Comparison of ENCODE assay signal across 20 cellular contexts in genomic region chr12:130799051-130799450, GRCh38. TPM values are rescaled to one million over a fixed set of nuclear protein-coding genes. Genes with fewer than 3 reads are reported as not detected.
DNase-seq lines count a peak whose midpoint lies in the region; ATAC-seq, FAIRE-seq and TF ChIP-seq lines count a peak whose summit lies in the region.
"Had no signal": no experiment of that assay in that cellular context is flagged by ENCODE, and none has a peak within 500 bp of the region (broad histone marks: within the 10 kb centered on the region; RNA-seq: fewer than 3 reads in every experiment).

No MANE protein-coding gene starts in this region.

- no peak overlapping the region for H3K4me3 ChIP-seq in bronchial epithelial cell (ENCODE audit: low read depth, low read length)
- H3K4me3 ChIP-seq in iPS-15b (ENCODE audit: low read depth, low read length) = no peak overlapping the region
- no peak overlapping the region for H3K4me3 ChIP-seq in dorsolateral prefrontal cortex
- H3K4me3 ChIP-seq: SJCRH30 had no signal

- H3K27me3 ChIP-seq in bronchial epithelial cell (ENCODE audit: control insufficient read depth, insufficient read depth, low read length) = no peaks in the 10 kb centered on the region
- H3K27me3 ChIP-seq in iPS-15b (ENCODE audit: control insufficient read depth, insufficient read depth, low read length) = no peaks in the 10 kb centered on the region
- H3K27me3 ChIP-seq in dorsolateral prefrontal cortex = no peaks in the 10 kb centered on the region
- H3K27me3 ChIP-seq: SJCRH30 had no signal

- no peak for FAIRE-seq in bronchial epithelial cell (lab: Jason Lieb, UNC)
- FAIRE-seq: A204.1, GM19239 had no signal

- H3K36me3 ChIP-seq in bronchial epithelial cell (ENCODE audit: control insufficient read depth, insufficient read depth, low read length) (peaks cover 1% of the 10 kb centered on the region), iPS-15b (ENCODE audit: control insufficient read depth, insufficient read depth, low read length) (peaks cover 9% of the 10 kb centered on the region)

- TF ChIP-seq CTCF in bronchial epithelial cell (IDR thresholded peaks at IDR 0.05; ENCODE audit: insufficient read depth, low read length, severe bottlenecking) (no peak), dorsolateral prefrontal cortex (IDR thresholded peaks at IDR 0.05 in 54 of 56, conservative IDR thresholded peaks at IDR 0.05 in 2 of 56; ENCODE audit: low read depth in 1 of 56, partially characterized antibody in 56 of 56) (no peak)

- no peaks in the 10 kb centered on the region for H3K9me3 ChIP-seq in iPS-15b (ENCODE audit: control insufficient read depth, insufficient read depth, low read length)
- H3K9me3 ChIP-seq: SJCRH30 had no signal

- no peaks in the 10 kb centered on the region for H3K4me1 ChIP-seq in iPS-15b (ENCODE audit: control insufficient read depth, insufficient read depth, low read length)
- H3K4me1 ChIP-seq: SJCRH30 had no signal

- intact Hi-C loops in sciatic nerve (cut with DNase I) = no loop called here
- intact Hi-C loops in dorsolateral prefrontal cortex (cut with DNase I) = no loop called here

- H3K9ac ChIP-seq in iPS-15b (ENCODE audit: low read depth, low read length) = peak overlapping the region; percentile 24

- H3K27ac ChIP-seq in dorsolateral prefrontal cortex = no peak overlapping the region
- H3K27ac ChIP-seq: C4-2B, SJCRH30 had no signal

- peak; percentile 53 for DNase-seq in HCEC 1CT
- DNase-seq in RKO (ENCODE audit: low spot score) = peak; percentile 30
- peak; percentile 95 for DNase-seq in bronchial epithelial cell (ENCODE audit: low read depth)
- DNase-seq in sciatic nerve (ENCODE audit: low spot score) = no peak
- no peak for DNase-seq in dorsolateral prefrontal cortex
- no peak for DNase-seq in islet precursor cell
- DNase-seq: CD8-positive, alpha-beta memory T cell; GDM1; KBM-7; MM.1S; NCI-H1092; NCI-H1436; NCI-H1930; NCI-H2227 treated with DMSO at 0.1 percent for 48 hours; NCI-H510A; SJCRH30 had no signal

- no peak for ATAC-seq in sciatic nerve

RNA-seq across cellular contexts. Expression of gene STX2, which starts 40.0 kb away (rescaled TPM):
- total RNA-seq in bronchial epithelial cell (7.6 and 8.4 TPM in 2 replicates), sciatic nerve (35.0 TPM), dorsolateral prefrontal cortex (10 to 100 TPM in 119 of 120 experiments, 1 to 10 TPM in 1; 9.3 to 25.2 (median 17.9) TPM)

Comparison
In these comparisons a context has a peak if more than half of its experiments do, and no peak if none do; other contexts are left out.
1. DNase-seq: peak in HCEC 1CT (single experiment), RKO (single experiment) and bronchial epithelial cell (single experiment); none in sciatic nerve (single experiment), dorsolateral prefrontal cortex (0 of 10) and islet precursor cell (single experiment).